Comparison of ENCODE assay signal across 8 cellular contexts in the genomic region with DNA sequence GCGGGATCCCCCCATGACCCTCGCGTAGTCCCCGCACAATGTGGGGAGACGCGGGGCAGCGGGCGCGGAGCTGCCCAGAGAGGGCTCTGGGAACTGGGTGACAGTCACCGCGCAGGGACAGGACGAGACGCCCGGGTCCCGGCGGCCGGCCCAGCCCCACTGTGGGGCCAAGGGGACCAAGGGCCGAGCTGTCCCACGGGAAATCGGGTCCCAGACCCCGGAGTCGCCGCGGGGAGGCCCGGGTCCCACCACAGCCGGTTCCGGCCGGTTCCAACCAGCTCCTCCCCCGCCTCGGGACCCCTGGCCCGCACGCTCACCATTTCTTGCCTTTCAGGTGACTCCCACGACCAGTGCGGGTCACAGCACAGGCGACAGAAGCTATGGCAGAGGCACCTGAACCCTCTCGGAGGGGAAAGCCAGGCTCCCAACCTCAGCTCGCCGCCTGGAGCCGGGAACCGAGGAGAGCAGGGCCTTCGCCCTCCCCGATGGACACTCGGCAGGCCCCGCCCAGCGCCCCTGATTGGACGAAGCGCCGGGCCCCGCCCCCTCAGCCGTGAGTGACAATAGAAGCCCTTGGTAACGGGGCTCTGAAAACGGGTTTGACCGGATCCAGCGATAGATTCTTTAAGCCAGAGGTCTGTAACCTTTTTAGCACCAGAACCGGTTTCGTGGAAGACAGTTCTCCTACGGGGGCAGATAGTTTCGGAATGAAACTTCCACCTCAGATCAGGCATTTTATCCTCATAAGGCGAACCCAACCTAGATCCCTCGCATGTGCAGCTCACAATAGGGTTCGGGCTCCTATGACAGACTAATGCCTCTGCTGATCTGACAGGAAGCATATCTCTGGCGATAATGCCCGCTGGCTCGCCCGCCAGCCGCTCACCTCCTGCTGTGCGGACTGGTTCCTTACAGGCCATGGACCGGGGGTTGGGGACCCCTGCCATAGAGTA. TPM values are rescaled to one million over a fixed set of nuclear protein-coding genes. Genes with fewer than 3 reads are reported as not detected.
DNase-seq lines count a peak whose midpoint lies in the region; ATAC-seq and TF ChIP-seq lines count a peak whose summit lies in the region.

TSS of gene ZNF433 (minus strand) at position 460 of the 953 bp plus-strand sequence. CDS start at position 320, 140 bp downstream.

- 1% methylated on average over 68 of the region's 68 CpGs for WGBS in HUES64

- peak within 1 kb of the TSS; percentile 79 for H3K27ac Mint-ChIP-seq in activated naive CD8-positive, alpha-beta T cell treated with anti-CD3 and anti-CD28 coated beads for 36 hours

- H3K27me3 Mint-ChIP-seq in activated naive CD8-positive, alpha-beta T cell treated with anti-CD3 and anti-CD28 coated beads for 36 hours = no peaks in the 10 kb centered on the region

- peaks cover 6% of the 10 kb centered on the region; the same call in 1 of the 2 replicates for H3K4me1 ChIP-seq in HUES64 (ENCODE audit: insufficient read depth, low read length)
- H3K4me1 ChIP-seq in neutrophil (ENCODE audit: control insufficient read depth in 1 of 2, insufficient read depth in 1 of 2, low read depth in 1 of 2, low read length in 1 of 2) = peaks cover 10 to 16% of the 10 kb centered on the region in 2 experiments

- POLR2A ChIA-PET in BJ (lab: Charles Lee) = interaction anchor here (0.5 kb wide), 2 partner anchors 131 to 427 kb away, joined by 3 to 19 read pairs; no protein-coding TSS in a partner anchor

- H3K27ac ChIP-seq in HUES64 (ENCODE audit: low read depth, low read length) (peak within 1 kb of the TSS; percentile 72), neutrophil (no peak within 1 kb of the TSS), substantia nigra (ENCODE audit: low read depth, low read length, poor library complexity, severe bottlenecking) (peak within 1 kb of the TSS; percentile 71)

- H3K9me3 ChIP-seq in HUES64 (ENCODE audit: insufficient read depth, low read depth, low read length) (0 out of 2 replicates have a peak, but pooled peaks cover 3% of the 10 kb centered on the region), neutrophil (no peaks in the 10 kb centered on the region)

- peak within 1 kb of the TSS; percentile 93 for H3K9ac ChIP-seq in HUES64 (ENCODE audit: low read depth, low read length)

- H3K36me3 ChIP-seq in BJ (ENCODE audit: control insufficient read depth, insufficient read depth, low read length) = no peaks in the 10 kb centered on the region
- no peaks in the 10 kb centered on the region for H3K36me3 ChIP-seq in HUES64 (ENCODE audit: insufficient read depth, low read length)
- no peaks in the 10 kb centered on the region for H3K36me3 ChIP-seq in neutrophil

- peaks cover 14% of the 10 kb centered on the region for H3K4me1 Mint-ChIP-seq in activated naive CD8-positive, alpha-beta T cell treated with anti-CD3 and anti-CD28 coated beads for 36 hours

- no peaks in the 10 kb centered on the region for H3K9me3 Mint-ChIP-seq in activated naive CD8-positive, alpha-beta T cell treated with anti-CD3 and anti-CD28 coated beads for 36 hours

- H3K4me3 ChIP-seq in BJ (ENCODE audit: low read depth, low read length) (peak within 1 kb of the TSS; percentile 83), HUES64 (ENCODE audit: low read length) (peak within 1 kb of the TSS; percentile 84), neutrophil (ENCODE audit: low read depth in 1 of 2, low read length in 1 of 2) (peak within 1 kb of the TSS; percentile 59 to 75)

- CTCF ChIA-PET in BJ (lab: Yijun Ruan, JAX) = interaction anchor here (0.6 to 2.3 kb wide), 5 partner anchors 20 to 679 kb away, joined by 3 to 9 read pairs (median 4); no protein-coding TSS in a partner anchor

- peak; percentile 90 for ATAC-seq in GM19395 (IDR thresholded peaks at IDR 0.05; ENCODE audit: unreplicated experiment)

- H3K36me3 Mint-ChIP-seq in activated naive CD8-positive, alpha-beta T cell treated with anti-CD3 and anti-CD28 coated beads for 36 hours = peaks cover 9% of the 10 kb centered on the region

- peak within 1 kb of the TSS; percentile 85 for H3K4me3 Mint-ChIP-seq in activated naive CD8-positive, alpha-beta T cell treated with anti-CD3 and anti-CD28 coated beads for 36 hours

- H3K27me3 ChIP-seq in BJ (ENCODE audit: control insufficient read depth, insufficient read depth, low read length) = no peaks in the 10 kb centered on the region
- no peaks in the 10 kb centered on the region for H3K27me3 ChIP-seq in HUES64 (ENCODE audit: insufficient read depth, low read length)
- H3K27me3 ChIP-seq in neutrophil = peaks cover 14% of the 10 kb centered on the region

- DNase-seq in BJ (ENCODE audit: low read depth) (peak; percentile 31), SKM-1 (lab: John Stamatoyannopoulos, UW; ENCODE audit: unreplicated experiment) (peak; percentile 78), glomerular endothelial cell (ENCODE audit: extremely low read depth, low read depth, low spot score) (peak; percentile 44), substantia nigra (lab: John Stamatoyannopoulos, UW) (peak in 48 of 49 donors; percentile 48 to 96 (median 89))
- DNase-seq in activated naive CD8-positive, alpha-beta T cell treated with anti-CD3 and anti-CD28 coated beads for 36 hours = peak; percentile 85

- TF ChIP-seq CTCF in BJ (IDR thresholded peaks at IDR 0.05; ENCODE audit: insufficient read depth, low read depth, low read length) (no peak; the same call in 1 of the 2 replicates), neutrophil (IDR thresholded peaks at IDR 0.05) (no peak)

RNA-seq across cellular contexts. Expression of gene ZNF433, which starts in this region (rescaled TPM):
- polyA plus RNA-seq in BJ (2011; rRNA removed) = 1.8 and 2.3 TPM in 2 replicates
- polyA minus RNA-seq in BJ (2011; rRNA and poly(A)+ RNA removed) = 2.8 and 3.4 TPM in 2 replicates
- 1.4 TPM for polyA plus RNA-seq in HUES64 (2013, experiment 1 of 2)
- 2.2 TPM for polyA plus RNA-seq in HUES64 (2013, experiment 2 of 2)
- 1 to 10 TPM; 2.2 to 2.3 TPM for total RNA-seq in activated naive CD8-positive, alpha-beta T cell treated with anti-CD3 and anti-CD28 coated beads for 36 hours
- total RNA-seq in glomerular endothelial cell = 2.4 and 5.5 TPM in 2 replicates

Comparison
In these comparisons a context has a peak if more than half of its experiments do, and no peak if none do; other contexts are left out.
1. DNase-seq: peak in every context shown above with its lines; median percentile 89 in substantia nigra; 85 in activated naive CD8-positive, alpha-beta T cell treated with anti-CD3 and anti-CD28 coated beads for 36 hours; 78 in SKM-1; 44 in glomerular endothelial cell; 31 in BJ.